Comparison of ENCODE assay signal across 2 cellular contexts in the genomic region with DNA sequence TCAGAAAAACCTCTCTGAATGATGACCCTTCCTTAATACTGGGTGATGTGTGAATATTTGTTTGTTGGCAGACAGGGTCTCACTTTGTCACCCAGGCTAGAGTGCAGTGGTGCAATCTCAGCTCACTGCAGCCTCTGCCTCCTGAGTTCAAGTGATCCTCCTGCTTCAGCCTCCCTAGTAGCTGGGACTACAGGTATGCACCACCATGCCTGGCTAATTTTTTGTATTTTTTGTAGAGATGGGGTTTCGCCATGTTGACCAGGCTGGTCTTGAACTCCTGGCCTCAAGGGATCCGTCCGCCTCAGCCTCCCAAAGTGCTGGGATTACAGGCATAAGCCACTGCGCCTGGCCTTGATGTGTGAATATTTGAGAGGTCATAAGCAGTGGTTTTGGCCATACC.
TF ChIP-seq lines count a peak whose summit lies in the region.

No MANE protein-coding gene starts in this region.

TF ChIP-seq in K562, 482 proteins besides CTCF, POLR2A, EP300 and RAD21:
- TF ChIP-seq SUPT5H (IDR thresholded peaks at IDR 0.05) (peak; percentile 50), POLR2AphosphoS5 (IDR thresholded peaks at IDR 0.05; ENCODE audit: control insufficient read depth, insufficient read depth, low read depth, low read length) (0 out of 2 replicates have a peak, but pooled peaks have one; percentile 34)

TF ChIP-seq in HepG2, 621 proteins besides CTCF, POLR2A, EP300 and RAD21:
- TF ChIP-seq, protein P1, sequence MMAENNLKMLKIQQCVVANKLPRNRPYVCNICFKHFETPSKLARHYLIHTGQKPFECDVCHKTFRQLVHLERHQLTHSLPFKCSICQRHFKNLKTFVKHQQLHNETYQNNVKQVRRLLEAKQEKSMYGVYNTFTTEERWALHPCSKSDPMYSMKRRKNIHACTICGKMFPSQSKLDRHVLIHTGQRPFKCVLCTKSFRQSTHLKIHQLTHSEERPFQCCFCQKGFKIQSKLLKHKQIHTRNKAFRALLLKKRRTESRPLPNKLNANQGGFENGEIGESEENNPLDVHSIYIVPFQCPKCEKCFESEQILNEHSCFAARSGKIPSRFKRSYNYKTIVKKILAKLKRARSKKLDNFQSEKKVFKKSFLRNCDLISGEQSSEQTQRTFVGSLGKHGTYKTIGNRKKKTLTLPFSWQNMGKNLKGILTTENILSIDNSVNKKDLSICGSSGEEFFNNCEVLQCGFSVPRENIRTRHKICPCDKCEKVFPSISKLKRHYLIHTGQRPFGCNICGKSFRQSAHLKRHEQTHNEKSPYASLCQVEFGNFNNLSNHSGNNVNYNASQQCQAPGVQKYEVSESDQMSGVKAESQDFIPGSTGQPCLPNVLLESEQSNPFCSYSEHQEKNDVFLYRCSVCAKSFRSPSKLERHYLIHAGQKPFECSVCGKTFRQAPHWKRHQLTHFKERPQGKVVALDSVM (CRISPR knock-in tag; IDR thresholded peaks at IDR 0.05) = peak; percentile 57; the same call in 1 of the 2 replicates
